ENCODE assay signal across 17 cellular contexts in genomic region chr11:108790501-108791299, GRCh38.
DNase-seq lines count a peak whose midpoint lies in the region; ATAC-seq and TF ChIP-seq lines count a peak whose summit lies in the region.
"Had no signal": no experiment of that assay in that cellular context is flagged by ENCODE, and none has a peak within 500 bp of the region (broad histone marks: within the 10 kb centered on the region; RNA-seq: fewer than 3 reads in every experiment).

No MANE protein-coding gene starts in this region.

- H2BK12ac ChIP-seq in mesenchymal stem cell (ENCODE audit: low read length in 2 of 2), result no peak overlapping the region

- peaks cover 2% of the 10 kb centered on the region for H3K4me1 ChIP-seq in mesenchymal stem cell (ENCODE audit: control insufficient read depth, insufficient read depth, low read depth, low read length)
- H3K4me1 ChIP-seq: vagina had no signal

- H3K79me1 ChIP-seq in mesenchymal stem cell (replicated peaks; ENCODE audit: low read length, poor library complexity, severe bottlenecking), result peaks cover 14% of the 10 kb centered on the region

- no peak overlapping the region for H4K8ac ChIP-seq in mesenchymal stem cell (ENCODE audit: low read length)

- DNase-seq in GM20000 (ENCODE audit: low spot score), result peak; percentile 7
- DNase-seq in mesenchymal stem cell, result no peak
- no peak for DNase-seq in MG63
- DNase-seq in occipital lobe (lab: John Stamatoyannopoulos, UW), result no peak
- no peak for DNase-seq in LoVo (ENCODE audit: low spot score)
- DNase-seq: activated CD4-positive, alpha-beta T cell treated with anti-CD3 and anti-CD28 coated beads for 1 hour; activated CD8-positive, alpha-beta memory T cell treated with anti-CD3 and anti-CD28 coated beads, Interleukin-2, amount 50 U/mL, for 4 hours; activated naive CD4-positive, alpha-beta T cell treated with anti-CD3 and anti-CD28 coated beads, Interleukin-2, amount 50 U/mL, for 16 hours; heart right ventricle; NCI-H187 treated with DMSO at 0.1 percent for 48 hours; RPMI8226; stimulated activated CD4-positive, alpha-beta T cell treated with anti-CD3 and anti-CD28 coated beads, Interleukin-1b, Interleukin-23, amount 100 ng/mL, for 48 hours; substantia nigra had no signal

- H3K23ac ChIP-seq in mesenchymal stem cell (ENCODE audit: low read length in 2 of 2), result no peak overlapping the region

- H3K27me3 ChIP-seq in mesenchymal stem cell (ENCODE audit: control insufficient read depth in 1 of 2, insufficient read depth in 1 of 2, low read length in 2 of 2), result no peaks in the 10 kb centered on the region
- H3K27me3 ChIP-seq in MG63, result no peaks in the 10 kb centered on the region
- H3K27me3 ChIP-seq: heart right ventricle, vagina had no signal

- peak overlapping the region; percentile 5 for H4K91ac ChIP-seq in mesenchymal stem cell (ENCODE audit: low read length)

- H3K18ac ChIP-seq in mesenchymal stem cell (ENCODE audit: low read depth in 1 of 2, low read length in 2 of 2), result no peak overlapping the region

- no peak overlapping the region for H3K4me2 ChIP-seq in mesenchymal stem cell (ENCODE audit: low read length, poor library complexity, severe bottlenecking)

- no peak overlapping the region for H2BK120ac ChIP-seq in mesenchymal stem cell (ENCODE audit: low read depth, low read length)

- no peak for TF ChIP-seq POLR2A in GM18505 (IDR thresholded peaks at IDR 0.05; ENCODE audit: borderline replicate concordance, extremely low read depth, insufficient read depth, insufficient read length)

- H2AK5ac ChIP-seq in mesenchymal stem cell (ENCODE audit: low read length, severe bottlenecking), result no peak overlapping the region

- no peak overlapping the region for H2BK5ac ChIP-seq in mesenchymal stem cell (ENCODE audit: low read depth, low read length, poor library complexity, severe bottlenecking)

- no peak overlapping the region for H3K4ac ChIP-seq in mesenchymal stem cell (ENCODE audit: low read depth in 1 of 2, low read length in 2 of 2)

- H3K14ac ChIP-seq in mesenchymal stem cell (ENCODE audit: low read length in 2 of 2), result no peak overlapping the region

- WGBS in mesenchymal stem cell, result 97% methylated on average over 3 of the region's 5 CpGs

- H3K9ac ChIP-seq in mesenchymal stem cell (ENCODE audit: low read length), result no peak overlapping the region

- TF ChIP-seq CTCF in GM20000 (IDR thresholded peaks at IDR 0.05; ENCODE audit: extremely low read depth, missing control alignments), result no peak

- H3K36me3 ChIP-seq in mesenchymal stem cell (ENCODE audit: control insufficient read depth in 1 of 2, insufficient read depth in 2 of 2, low read depth in 1 of 2, low read length in 2 of 2) (no peaks in the 10 kb centered on the region), MG63 (no peaks in the 10 kb centered on the region)
- H3K36me3 ChIP-seq: heart right ventricle, vagina had no signal

- no peak overlapping the region for H2AFZ ChIP-seq in mesenchymal stem cell (ENCODE audit: low read depth, low read length)

- H2BK15ac ChIP-seq in mesenchymal stem cell (ENCODE audit: low read depth, poor library complexity, severe bottlenecking), result no peak overlapping the region

- H3K9me3 ChIP-seq in mesenchymal stem cell (ENCODE audit: control insufficient read depth, low read length), result no peaks in the 10 kb centered on the region
- H3K9me3 ChIP-seq in MG63, result no peaks in the 10 kb centered on the region
- H3K9me3 ChIP-seq: heart right ventricle, vagina had no signal

- no peak overlapping the region for H3K27ac ChIP-seq in mesenchymal stem cell (ENCODE audit: low read length, poor library complexity, severe bottlenecking)
- H3K27ac ChIP-seq: heart right ventricle, vagina had no signal

- H3K4me3 ChIP-seq in mesenchymal stem cell (ENCODE audit: insufficient read depth in 1 of 2, low read depth in 1 of 2, low read length in 2 of 2), result no peak overlapping the region
- H3K4me3 ChIP-seq in MG63, result no peak overlapping the region
- H3K4me3 ChIP-seq: heart right ventricle, lung, vagina had no signal

- ATAC-seq in GM18505 (IDR thresholded peaks at IDR 0.05; ENCODE audit: unreplicated experiment), result peak; percentile 70
- peak; percentile 59 for ATAC-seq in HG02973 (IDR thresholded peaks at IDR 0.05; ENCODE audit: unreplicated experiment)
- ATAC-seq: heart right ventricle had no signal
